Comparison of ENCODE assay signal across 22 cellular contexts in genomic region chr9:8365466-8366160, GRCh38.
A peak's percentile ranks its signal among the peaks of the same experiment; 100 is the strongest.
DNase-seq lines count a peak whose midpoint lies in the region; ATAC-seq lines count a peak whose summit lies in the region.
"Had no signal": no experiment of that assay in that cellular context is flagged by ENCODE, and none has a peak within 500 bp of the region (broad histone marks: within the 10 kb centered on the region; RNA-seq: fewer than 3 reads in every experiment).

No MANE protein-coding gene starts in this region.

- H3K9me3 Mint-ChIP-seq in activated T-cell treated with anti-CD3 and anti-CD28 coated beads, Interleukin-2, amount 50 U/mL, for 72 hours, result no peaks in the 10 kb centered on the region
- H3K9me3 Mint-ChIP-seq in activated T-cell treated with anti-CD3 and anti-CD28 coated beads, Interleukin-2, amount 50 U/mL, for 4 hours, result no peaks in the 10 kb centered on the region
- H3K9me3 Mint-ChIP-seq in activated CD4-positive, alpha-beta memory T cell treated with anti-CD3 and anti-CD28 coated beads, Interleukin-2, amount 10 ng/mL, durations not matched to agents 7 days and 5 days, result no peaks in the 10 kb centered on the region
- H3K9me3 Mint-ChIP-seq: central memory CD8-positive, alpha-beta T cell had no signal

- no peaks in the 10 kb centered on the region for H3K36me3 Mint-ChIP-seq in activated T-cell treated with anti-CD3 and anti-CD28 coated beads, Interleukin-2, amount 50 U/mL, for 72 hours (ENCODE audit: insufficient read depth in 2 of 2)
- H3K36me3 Mint-ChIP-seq in activated T-cell treated with anti-CD3 and anti-CD28 coated beads, Interleukin-2, amount 50 U/mL, for 4 hours (ENCODE audit: insufficient read depth), result no peaks in the 10 kb centered on the region
- no peaks in the 10 kb centered on the region for H3K36me3 Mint-ChIP-seq in activated CD4-positive, alpha-beta memory T cell treated with anti-CD3 and anti-CD28 coated beads, Interleukin-2, amount 10 ng/mL, durations not matched to agents 7 days and 5 days (ENCODE audit: low read depth)

- peak in 1 of 2 donors; percentile 2 for DNase-seq in activated T-cell treated with anti-CD3 and anti-CD28 coated beads, Interleukin-2, amount 50 U/mL, for 72 hours
- no peak for DNase-seq in activated T-cell treated with anti-CD3 and anti-CD28 coated beads, Interleukin-2, amount 50 U/mL, for 4 hours
- DNase-seq in astrocyte of the hippocampus (ENCODE audit: low read depth, low spot score) (peak; percentile 39), kidney tubule cell (ENCODE audit: low spot score) (peak; percentile 68)
- DNase-seq in activated CD4-positive, alpha-beta memory T cell treated with anti-CD3 and anti-CD28 coated beads, Interleukin-2, amount 10 ng/mL, durations not matched to agents 7 days and 5 days, result no peak
- DNase-seq: activated CD8-positive, alpha-beta memory T cell treated with anti-CD3 and anti-CD28 coated beads for 24 hours; DMS 273 treated with DMSO at 0.1 percent for 48 hours; effector CD8-positive, alpha-beta T cell; glutamatergic neuron; NCI-H2029 treated with DMSO at 0.1 percent for 48 hours; NCI-H446; occipital lobe; right cardiac atrium; stimulated activated naive CD4-positive, alpha-beta T cell treated with Interleukin-2 at 50 U/mL for 16 hours; T1000; upper lobe of left lung had no signal

- POLR2A ChIA-PET in activated CD4-positive, alpha-beta memory T cell treated with anti-CD3 and anti-CD28 coated beads, Interleukin-2, amount 10 ng/mL, durations not matched to agents 7 days and 5 days (lab: Charles Lee), result no interaction called here

- peak overlapping the region; percentile 17 for H3K27ac ChIP-seq in temporal lobe (ENCODE audit: low read depth, low read length)
- H3K27ac ChIP-seq: BLaER1, esophagus muscularis mucosa, upper lobe of left lung had no signal

- peak overlapping the region; percentile 59 to 75 for H3K4me3 Mint-ChIP-seq in activated T-cell treated with anti-CD3 and anti-CD28 coated beads, Interleukin-2, amount 50 U/mL, for 72 hours
- no peak overlapping the region for H3K4me3 Mint-ChIP-seq in activated T-cell treated with anti-CD3 and anti-CD28 coated beads, Interleukin-2, amount 50 U/mL, for 4 hours
- H3K4me3 Mint-ChIP-seq in activated CD4-positive, alpha-beta memory T cell treated with anti-CD3 and anti-CD28 coated beads, Interleukin-2, amount 10 ng/mL, durations not matched to agents 7 days and 5 days, result no peak overlapping the region
- H3K4me3 Mint-ChIP-seq: central memory CD8-positive, alpha-beta T cell had no signal

- H3K27ac Mint-ChIP-seq in activated T-cell treated with anti-CD3 and anti-CD28 coated beads, Interleukin-2, amount 50 U/mL, for 72 hours, result peak overlapping the region; percentile 81
- H3K27ac Mint-ChIP-seq in activated CD4-positive, alpha-beta memory T cell treated with anti-CD3 and anti-CD28 coated beads, Interleukin-2, amount 10 ng/mL, durations not matched to agents 7 days and 5 days, result no peak overlapping the region

- CTCF ChIA-PET in activated CD4-positive, alpha-beta memory T cell treated with anti-CD3 and anti-CD28 coated beads, Interleukin-2, amount 10 ng/mL, durations not matched to agents 7 days and 5 days (lab: Charles Lee), result no interaction called here

- H3K27me3 Mint-ChIP-seq in activated T-cell treated with anti-CD3 and anti-CD28 coated beads, Interleukin-2, amount 50 U/mL, for 72 hours (ENCODE audit: low read depth), result peaks cover 8% of the 10 kb centered on the region
- H3K27me3 Mint-ChIP-seq in activated T-cell treated with anti-CD3 and anti-CD28 coated beads, Interleukin-2, amount 50 U/mL, for 4 hours (ENCODE audit: low read depth), result no peaks in the 10 kb centered on the region
- H3K27me3 Mint-ChIP-seq in activated CD4-positive, alpha-beta memory T cell treated with anti-CD3 and anti-CD28 coated beads, Interleukin-2, amount 10 ng/mL, durations not matched to agents 7 days and 5 days, result no peaks in the 10 kb centered on the region

- peaks cover 16% of the 10 kb centered on the region for H3K4me1 Mint-ChIP-seq in activated T-cell treated with anti-CD3 and anti-CD28 coated beads, Interleukin-2, amount 50 U/mL, for 72 hours (ENCODE audit: low read depth)
- peaks cover 1% of the 10 kb centered on the region for H3K4me1 Mint-ChIP-seq in activated T-cell treated with anti-CD3 and anti-CD28 coated beads, Interleukin-2, amount 50 U/mL, for 4 hours (ENCODE audit: low read depth)
- peaks cover 11% of the 10 kb centered on the region for H3K4me1 Mint-ChIP-seq in activated CD4-positive, alpha-beta memory T cell treated with anti-CD3 and anti-CD28 coated beads, Interleukin-2, amount 10 ng/mL, durations not matched to agents 7 days and 5 days
- H3K4me1 Mint-ChIP-seq: central memory CD8-positive, alpha-beta T cell had no signal

- peak; percentile 63 to 76 for ATAC-seq in activated T-cell treated with anti-CD3 and anti-CD28 coated beads, Interleukin-2, amount 50 U/mL, for 72 hours (replicated peaks in 1 of 2)
- ATAC-seq in activated T-cell treated with anti-CD3 and anti-CD28 coated beads, Interleukin-2, amount 50 U/mL, for 4 hours, result no peak
- no peak for ATAC-seq in HG03520 (IDR thresholded peaks at IDR 0.05; ENCODE audit: unreplicated experiment)
- no peak for ATAC-seq in HG03280 (IDR thresholded peaks at IDR 0.05; ENCODE audit: unreplicated experiment)

Comparison
In these comparisons a context has a peak if more than half of its experiments do, and no peak if none do; other contexts are left out.
1. ATAC-seq: peak in activated T-cell treated with anti-CD3 and anti-CD28 coated beads, Interleukin-2, amount 50 U/mL, for 72 hours (2 of 2); none in activated T-cell treated with anti-CD3 and anti-CD28 coated beads, Interleukin-2, amount 50 U/mL, for 4 hours (0 of 2), HG03520 (single experiment) and HG03280 (single experiment).
2. H3K4me3 Mint-ChIP-seq: peak in activated T-cell treated with anti-CD3 and anti-CD28 coated beads, Interleukin-2, amount 50 U/mL, for 72 hours (2 of 2); none in activated T-cell treated with anti-CD3 and anti-CD28 coated beads, Interleukin-2, amount 50 U/mL, for 4 hours (single experiment) and activated CD4-positive, alpha-beta memory T cell treated with anti-CD3 and anti-CD28 coated beads, Interleukin-2, amount 10 ng/mL, durations not matched to agents 7 days and 5 days (single experiment).
3. DNase-seq: peak in astrocyte of the hippocampus (single experiment) and kidney tubule cell (single experiment); none in activated T-cell treated with anti-CD3 and anti-CD28 coated beads, Interleukin-2, amount 50 U/mL, for 4 hours (single experiment) and activated CD4-positive, alpha-beta memory T cell treated with anti-CD3 and anti-CD28 coated beads, Interleukin-2, amount 10 ng/mL, durations not matched to agents 7 days and 5 days (single experiment).